In the genomic region with DNA sequence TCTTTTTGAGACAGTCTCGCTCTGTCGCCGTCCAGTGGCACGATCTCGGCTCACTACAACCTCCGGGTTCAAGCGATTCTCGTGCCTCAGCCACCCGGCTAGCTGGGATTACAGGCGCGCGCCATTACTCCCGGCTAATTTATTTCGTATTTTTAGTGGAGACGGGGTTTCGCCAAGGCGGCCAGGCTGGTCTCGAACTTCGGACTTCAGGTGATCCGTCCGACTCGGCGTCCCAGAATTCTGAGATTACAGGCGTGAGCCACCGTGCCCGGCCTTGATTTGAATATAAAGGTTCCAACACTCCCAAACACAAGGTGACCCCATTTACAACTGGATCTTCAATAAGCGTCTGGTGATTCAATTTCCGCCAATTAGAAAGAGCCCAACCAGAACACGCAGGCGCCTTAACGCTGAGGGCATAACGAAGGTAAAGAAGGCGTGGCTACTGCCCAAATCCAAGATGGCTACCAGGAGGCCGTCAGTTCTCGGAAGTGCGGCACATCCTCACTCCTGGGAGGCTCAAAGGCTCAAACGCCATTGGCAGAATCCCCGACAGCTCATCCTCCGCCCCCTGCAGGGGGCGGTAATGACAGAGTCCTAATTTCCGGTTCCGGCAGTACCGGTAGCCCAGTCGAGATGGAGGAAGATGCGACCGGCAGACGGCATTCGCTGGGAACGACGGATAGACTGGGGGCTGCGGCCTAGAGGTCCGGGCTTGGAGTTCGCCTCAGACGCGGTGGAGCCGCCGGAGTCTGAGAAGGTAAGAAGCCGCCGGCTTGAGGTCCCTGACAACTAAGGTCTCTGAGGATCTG, we compare ENCODE assay signal across 8 cellular contexts. TPM values are rescaled to one million over a fixed set of nuclear protein-coding genes. Genes with fewer than 3 reads are reported as not detected.
DNase-seq lines count a peak whose midpoint lies in the region; ATAC-seq, FAIRE-seq and TF ChIP-seq lines count a peak whose summit lies in the region.

A gene with protein sequence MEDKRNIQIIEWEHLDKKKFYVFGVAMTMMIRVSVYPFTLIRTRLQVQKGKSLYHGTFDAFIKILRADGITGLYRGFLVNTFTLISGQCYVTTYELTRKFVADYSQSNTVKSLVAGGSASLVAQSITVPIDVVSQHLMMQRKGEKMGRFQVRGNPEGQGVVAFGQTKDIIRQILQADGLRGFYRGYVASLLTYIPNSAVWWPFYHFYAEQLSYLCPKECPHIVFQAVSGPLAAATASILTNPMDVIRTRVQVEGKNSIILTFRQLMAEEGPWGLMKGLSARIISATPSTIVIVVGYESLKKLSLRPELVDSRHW (plus strand): TSS at position 617 of the 812 bp plus-strand sequence. CDS start 5,744 bp downstream, outside the sequence.

- no peaks in the 10 kb centered on the region for H3K27me3 ChIP-seq in adipocyte (replicated peaks; ENCODE audit: control insufficient read depth, insufficient read depth, low read length)
- H3K27me3 ChIP-seq in pancreas: no peaks in the 10 kb centered on the region
- no peaks in the 10 kb centered on the region for H3K27me3 ChIP-seq in tibial artery

- H3K9me3 ChIP-seq in adipocyte (ENCODE audit: control insufficient read depth, low read length) (no peaks in the 10 kb centered on the region), pancreas (no peaks in the 10 kb centered on the region), tibial artery (no peaks in the 10 kb centered on the region)

- peak within 1 kb of the TSS; percentile 35 to 76 (median 66) for H3K27ac ChIP-seq in pancreas
- H3K27ac ChIP-seq in tibial artery: peak within 1 kb of the TSS; percentile 71 to 76

- H3K9ac ChIP-seq in adipocyte (ENCODE audit: low read length): peak within 1 kb of the TSS; percentile 92

- peak; percentile 96 for FAIRE-seq in pancreas (lab: Jason Lieb, UNC)

- DNase-seq in NCI-H1436 (lab: John Stamatoyannopoulos, UW) (peak; percentile 98), T follicular helper cell (ENCODE audit: low read depth) (peak; percentile 96), adipocyte (ENCODE audit: low read depth) (peak; percentile 99), Right ventricle myocardium superior (peak; percentile 96), pancreas (peak; percentile 89 to 99 (median 94)), tibial artery (peak; percentile 96 to 99)

- WGBS in pancreas, 2 donors: 4 to 5% methylated on average over 59 of the region's 59 CpGs

- H3K4me1 ChIP-seq in adipocyte (ENCODE audit: control insufficient read depth, insufficient read depth, low read length) (peaks cover 21% of the 10 kb centered on the region), pancreas (peaks cover 5 to 11% (median 7%) of the 10 kb centered on the region in 3 donors), tibial artery (peaks cover 0 to 32% (median 15%) of the 10 kb centered on the region in 4 donors)

- H3K36me3 ChIP-seq in adipocyte (ENCODE audit: control insufficient read depth, insufficient read depth, low read length, severe bottlenecking) (peaks cover 7% of the 10 kb centered on the region), pancreas (no peaks in the 10 kb centered on the region), tibial artery (peaks cover 0 to 13% (median 8%) of the 10 kb centered on the region in 3 donors)

- peak; percentile 40; the same call in 1 of the 2 replicates for TF ChIP-seq CTCF in GM12875 (IDR thresholded peaks at IDR 0.05; ENCODE audit: borderline replicate concordance, insufficient read depth, low read depth, low read length)
- TF ChIP-seq CTCF in pancreas (IDR thresholded peaks at IDR 0.05): peak; percentile 19 to 81 (median 56)
- TF ChIP-seq CTCF in tibial artery (IDR thresholded peaks at IDR 0.05): peak; percentile 52 to 55

- peak within 1 kb of the TSS; percentile 76 for H3K4me3 ChIP-seq in GM12875 (ENCODE audit: low read depth, low read length)
- peak within 1 kb of the TSS; percentile 95 for H3K4me3 ChIP-seq in adipocyte (ENCODE audit: low read length)
- H3K4me3 ChIP-seq in pancreas: peak within 1 kb of the TSS; percentile 72 to 90 (median 81)
- H3K4me3 ChIP-seq in tibial artery: peak within 1 kb of the TSS; percentile 70 to 83

- peak; percentile 98 for ATAC-seq in HG02798 (IDR thresholded peaks at IDR 0.05; ENCODE audit: poor library complexity, unreplicated experiment)
- peak; percentile 99 for ATAC-seq in Right ventricle myocardium superior (ENCODE audit: poor library complexity)
- peak; percentile 98 to 100 (median 99) for ATAC-seq in pancreas

- intact Hi-C loops in Right ventricle myocardium superior (cut with DNase I): loop anchor here (10.0 kb wide), 1 partner anchor 49 kb away; no protein-coding TSS in a partner anchor
- intact Hi-C loops in pancreas (cut with DNase I): no loop called here
- intact Hi-C loops in tibial artery (cut with DNase I; ENCODE audit: low total_unique reads): loop anchor here (1.0 kb wide), 1 partner anchor 20 kb away; the partner anchor contains the start of gene PMF1

RNA-seq across cellular contexts. Expression of the gene that starts here (rescaled TPM):
- 15.8 TPM for total RNA-seq in Right ventricle myocardium superior
- total RNA-seq in pancreas: 1 to 10 TPM; 4.0 to 9.9 (median 6.7) TPM
- 10 to 100 TPM in 1 of 2 donors, 1 to 10 TPM in 1; 4.3 to 11.4 TPM for polyA plus RNA-seq in pancreas

Comparison
In these comparisons a context has a peak if more than half of its experiments do, and no peak if none do; other contexts are left out.
1. Peak in every context shown above with its lines: DNase-seq, ATAC-seq, H3K4me3 ChIP-seq and H3K27ac ChIP-seq.
2. intact Hi-C loops: an anchor here in Right ventricle myocardium superior (10.0 kb wide) and tibial artery (1.0 kb wide); none called in pancreas.